ENCODE assay signal across 16 cellular contexts in genomic region chr7:140898794-140899548, GRCh38. TPM values are rescaled to one million over a fixed set of nuclear protein-coding genes. Genes with fewer than 3 reads are reported as not detected.
DNase-seq lines count a peak whose midpoint lies in the region; ATAC-seq, FAIRE-seq and TF ChIP-seq lines count a peak whose summit lies in the region.
"Had no signal": no experiment of that assay in that cellular context is flagged by ENCODE, and none has a peak within 500 bp of the region (broad histone marks: within the 10 kb centered on the region; RNA-seq: fewer than 3 reads in every experiment).

No MANE protein-coding gene starts in this region.

- DNase-seq in activated naive CD4-positive, alpha-beta T cell treated with anti-CD3 and anti-CD28 coated beads, Interleukin-2, amount 10 ng/mL, durations not matched to agents 7 days and 5 days: no peak
- peak; percentile 40 for DNase-seq in M059J (ENCODE audit: low read depth)
- DNase-seq in K562 (ENCODE audit: extremely low read depth in 1 of 4, low spot score in 3 of 4): no peak
- DNase-seq in right atrium auricular region (ENCODE audit: low spot score): no peak
- DNase-seq in amniotic stem cell (lab: John Stamatoyannopoulos, UW): no peak
- DNase-seq: aorta, MG63 had no signal

- peaks cover 81% of the 10 kb centered on the region for H3K4me1 Mint-ChIP-seq in activated naive CD4-positive, alpha-beta T cell treated with anti-CD3 and anti-CD28 coated beads, Interleukin-2, amount 50 U/mL, for 24 hours
- H3K4me1 Mint-ChIP-seq in activated naive CD4-positive, alpha-beta T cell treated with anti-CD3 and anti-CD28 coated beads, Interleukin-2, amount 10 ng/mL, durations not matched to agents 7 days and 5 days: peaks cover 30% of the 10 kb centered on the region
- H3K4me1 Mint-ChIP-seq: nephron had no signal

- no peak overlapping the region for H3K4me3 Mint-ChIP-seq in activated naive CD4-positive, alpha-beta T cell treated with anti-CD3 and anti-CD28 coated beads, Interleukin-2, amount 50 U/mL, for 24 hours
- H3K4me3 Mint-ChIP-seq in activated naive CD4-positive, alpha-beta T cell treated with anti-CD3 and anti-CD28 coated beads, Interleukin-2, amount 10 ng/mL, durations not matched to agents 7 days and 5 days: no peak overlapping the region
- H3K4me3 Mint-ChIP-seq: nephron had no signal

- POLR2A ChIA-PET in K562 (lab: Yijun Ruan, JAX): interaction anchor here (1.0 kb wide), 1 partner anchor 12 kb away, joined by 4 read pairs; no protein-coding TSS in a partner anchor

- H3K9me1 ChIP-seq in K562 (ENCODE audit: control insufficient read depth, insufficient read depth, low read length): no peaks in the 10 kb centered on the region

- peak; percentile 19; the same call in 2 of the 3 replicates for ATAC-seq in K562
- no peak for ATAC-seq in GM21737 (IDR thresholded peaks at IDR 0.05; ENCODE audit: unreplicated experiment)

- no peaks in the 10 kb centered on the region for H4K20me1 ChIP-seq in K562 (replicated peaks; ENCODE audit: control insufficient read depth, insufficient read depth, low read length)

- H3K4me2 ChIP-seq in K562 (ENCODE audit: insufficient read depth, low read length) (no peak overlapping the region), skeletal muscle satellite cell (ENCODE audit: low read length) (peak overlapping the region; percentile 20)

- no peak for TF ChIP-seq EP300 in K562 (IDR thresholded peaks at IDR 0.05; ENCODE audit: low read length)

- intact Hi-C loops in K562 (cut with micrococcal nuclease): no loop called here

- no peaks in the 10 kb centered on the region for H3K4me1 ChIP-seq in K562 (replicated peaks in 1 of 2; ENCODE audit: control insufficient read depth in 2 of 2, insufficient read depth in 2 of 2, low read length in 2 of 2)
- peaks cover 4% of the 10 kb centered on the region for H3K4me1 ChIP-seq in skeletal muscle satellite cell (ENCODE audit: control insufficient read depth, insufficient read depth, low read length)
- peaks cover 0 to 15% of the 10 kb centered on the region in 2 donors for H3K4me1 ChIP-seq in right atrium auricular region

- CTCF ChIA-PET in activated naive CD4-positive, alpha-beta T cell treated with anti-CD3 and anti-CD28 coated beads, Interleukin-2, amount 10 ng/mL, durations not matched to agents 7 days and 5 days (lab: Charles Lee): interaction anchor here (0.6 kb wide), 1 partner anchor 24 kb away, joined by 3 read pairs; no protein-coding TSS in a partner anchor
- CTCF ChIA-PET in K562 (lab: Yijun Ruan, JAX; ENCODE audit: low intra/inter-chr PET ratio): no interaction called here

- H3K27me3 ChIP-seq in K562 (ENCODE audit: control insufficient read depth in 2 of 2, insufficient read depth in 2 of 2, low read length in 2 of 2) (no peaks in the 10 kb centered on the region), skeletal muscle satellite cell (ENCODE audit: control insufficient read depth, insufficient read depth, low read length) (no peaks in the 10 kb centered on the region), right atrium auricular region (no peaks in the 10 kb centered on the region)
- H3K27me3 ChIP-seq: MG63, vagina had no signal

- no peak for TF ChIP-seq RAD21 in K562 (CRISPR knock-in tag; conservative IDR thresholded peaks at IDR 0.05 in 1 of 2, IDR thresholded peaks at IDR 0.05 in 1 of 2)

- no peak for TF ChIP-seq POLR2A in K562 (conservative IDR thresholded peaks at IDR 0.05)

- no peak overlapping the region for H3K9ac ChIP-seq in K562 (ENCODE audit: insufficient read depth in 1 of 2, low read depth in 2 of 2, low read length in 2 of 2)
- no peak overlapping the region for H3K9ac ChIP-seq in skeletal muscle satellite cell (ENCODE audit: low read depth, low read length)

- WGBS in K562 (ENCODE audit: insufficient coverage, low coverage, missing lambda C conversion rate): 64% methylated on average over 3 of the region's 3 CpGs

- peak overlapping the region; percentile 43 for H3K27ac Mint-ChIP-seq in activated naive CD4-positive, alpha-beta T cell treated with anti-CD3 and anti-CD28 coated beads, Interleukin-2, amount 50 U/mL, for 24 hours
- no peak overlapping the region for H3K27ac Mint-ChIP-seq in activated naive CD4-positive, alpha-beta T cell treated with anti-CD3 and anti-CD28 coated beads, Interleukin-2, amount 10 ng/mL, durations not matched to agents 7 days and 5 days

- H3K36me3 ChIP-seq in K562 (ENCODE audit: control insufficient read depth, insufficient read depth, low read length): no peaks in the 10 kb centered on the region; the same call in 2 of the 3 replicates
- H3K36me3 ChIP-seq in skeletal muscle satellite cell (ENCODE audit: insufficient read depth, low read length): no peaks in the 10 kb centered on the region
- H3K36me3 ChIP-seq in right atrium auricular region: no peaks in the 10 kb centered on the region
- H3K36me3 ChIP-seq: HAP-1, MG63, vagina had no signal

- no TSS peak for BruUV-seq in K562 (replicated peaks; lab: Mats Ljungman, UMichigan)

- in situ Hi-C loops in K562 (cut with MboI): no loop called here

- no peak overlapping the region for H2AFZ ChIP-seq in K562 (ENCODE audit: low read depth, low read length)

- TF ChIP-seq CTCF in K562 (IDR thresholded peaks at IDR 0.05 in 2 of 3, conservative IDR thresholded peaks at IDR 0.05 in 1 of 3; ENCODE audit: insufficient read depth in 2 of 3, low read depth in 1 of 3, low read length in 3 of 3) (no peak), right atrium auricular region (IDR thresholded peaks at IDR 0.05) (no peak)

- H3K9me3 ChIP-seq in K562 (replicated peaks; ENCODE audit: control insufficient read depth, insufficient read depth, low read depth, low read length) (peaks cover 2% of the 10 kb centered on the region; the same call in 1 of the 2 replicates), skeletal muscle satellite cell (replicated peaks; ENCODE audit: low read length) (no peaks in the 10 kb centered on the region), right atrium auricular region (no peaks in the 10 kb centered on the region)
- H3K9me3 ChIP-seq: HAP-1, vagina had no signal

- H3K27me3 Mint-ChIP-seq in activated naive CD4-positive, alpha-beta T cell treated with anti-CD3 and anti-CD28 coated beads, Interleukin-2, amount 50 U/mL, for 24 hours: no peaks in the 10 kb centered on the region
- no peaks in the 10 kb centered on the region for H3K27me3 Mint-ChIP-seq in activated naive CD4-positive, alpha-beta T cell treated with anti-CD3 and anti-CD28 coated beads, Interleukin-2, amount 10 ng/mL, durations not matched to agents 7 days and 5 days

- H3K9me3 Mint-ChIP-seq in activated naive CD4-positive, alpha-beta T cell treated with anti-CD3 and anti-CD28 coated beads, Interleukin-2, amount 50 U/mL, for 24 hours: no peaks in the 10 kb centered on the region
- peaks cover 3% of the 10 kb centered on the region for H3K9me3 Mint-ChIP-seq in activated naive CD4-positive, alpha-beta T cell treated with anti-CD3 and anti-CD28 coated beads, Interleukin-2, amount 10 ng/mL, durations not matched to agents 7 days and 5 days

- no peak overlapping the region for H3K4me3 ChIP-seq in K562
- no peak overlapping the region for H3K4me3 ChIP-seq in skeletal muscle satellite cell (ENCODE audit: low read length)
- H3K4me3 ChIP-seq in right atrium auricular region: no peak overlapping the region
- H3K4me3 ChIP-seq: coronary artery, HAP-1, MG63, vagina had no signal

- peak; percentile 37 for FAIRE-seq in K562 (lab: Jason Lieb, UNC)
- FAIRE-seq: endothelial cell of umbilical vein had no signal

- H3K27ac ChIP-seq in K562 (ENCODE audit: extremely low read depth, low read depth, low read length) (no peak overlapping the region), right atrium auricular region (no peak overlapping the region)
- H3K27ac ChIP-seq: coronary artery, vagina, VCaP had no signal

- peaks cover 74% of the 10 kb centered on the region for H3K79me2 ChIP-seq in K562 (ENCODE audit: control insufficient read depth, insufficient read depth, low read length)

- peaks cover 9% of the 10 kb centered on the region for H3K36me3 Mint-ChIP-seq in activated naive CD4-positive, alpha-beta T cell treated with anti-CD3 and anti-CD28 coated beads, Interleukin-2, amount 50 U/mL, for 24 hours
- H3K36me3 Mint-ChIP-seq in activated naive CD4-positive, alpha-beta T cell treated with anti-CD3 and anti-CD28 coated beads, Interleukin-2, amount 10 ng/mL, durations not matched to agents 7 days and 5 days: peaks cover 13% of the 10 kb centered on the region

TF ChIP-seq in K562, 482 proteins besides CTCF, POLR2A, EP300 and RAD21 (continues in another document):
- TF ChIP-seq ZNF717 (CRISPR knock-in tag; IDR thresholded peaks at IDR 0.05): no peak
- TF ChIP-seq NEUROD1 (IDR thresholded peaks at IDR 0.05; ENCODE audit: borderline replicate concordance, low read depth, low read length, partially characterized antibody): no peak
- no peak for TF ChIP-seq KLF13 (tag; IDR thresholded peaks at IDR 0.05; ENCODE audit: borderline replicate concordance, low read depth)
- TF ChIP-seq KLF10 (CRISPR knock-in tag; IDR thresholded peaks at IDR 0.05): no peak

RNA-seq across cellular contexts. Expression of gene BRAF, which starts 25.8 kb away (rescaled TPM):
- total RNA-seq in M059J (2014; rRNA removed; shearing (Covaris generic)): 8.2 and 10.3 TPM in 2 replicates
- 127 and 304 TPM in 2 replicates for total RNA-seq in K562 (2011; cell fraction: chromatin; rRNA removed; ENCODE audit: low replicate concordance)
- 36.5 and 52.8 TPM in 2 replicates for total RNA-seq in K562 (2011; cell fraction: nucleolus; rRNA removed)
- total RNA-seq in K562 (2011; cell fraction: nucleoplasm; rRNA removed): 111 and 199 TPM in 2 replicates
- total RNA-seq in K562 (2014; rRNA removed) (16.4 and 17.4 TPM in 2 replicates), K562 (2014; rRNA removed; fragmentation: Illumina TruSeq; extraction: Trizol) (38.3 and 42.7 TPM in 2 replicates), K562 (2015; rRNA removed; fragmentation: Illumina TruSeq; extraction: Trizol) (32.5 and 37.8 TPM in 2 replicates), K562 (2021) (33.4 and 34.1 TPM in 2 replicates), right atrium auricular region (10 to 100 TPM; 23.5 to 29.2 TPM)
- polyA plus RNA-seq in K562 (2011; rRNA removed) (37.2 and 38.5 TPM in 2 replicates), K562 (2014; fragmentation: Illumina TruSeq; extraction: Trizol) (21.9 and 24.1 TPM in 2 replicates), K562 (2014; fragmentation: Nextera tagmentation; extraction: Ambion mirVana) (1 to 10 TPM; 3.6 to 6.6 TPM), K562 (2014; rRNA removed) (14.0 and 15.1 TPM in 2 replicates)
- 12.1 and 24.8 TPM in 2 replicates for polyA plus RNA-seq in K562 (2011; cell fraction: cytosol; rRNA removed)
- polyA plus RNA-seq in K562 (2011; cell fraction: nucleus; rRNA removed): 34.7 and 51.3 TPM in 2 replicates
- polyA plus RNA-seq in K562 (2012): 15.7 and 20.2 TPM in 2 replicates
- 138 and 189 TPM in 2 replicates for polyA minus RNA-seq in K562 (2011; rRNA and poly(A)+ RNA removed)
- 46.0 and 52.5 TPM in 2 replicates for polyA minus RNA-seq in K562 (2011; cell fraction: cytosol; rRNA and poly(A)+ RNA removed)
- polyA minus RNA-seq in K562 (2011; cell fraction: nucleus; rRNA and poly(A)+ RNA removed): 63.0 and 111 TPM in 2 replicates
- 14.0 and 17.5 TPM in 2 replicates for total RNA-seq in skeletal muscle satellite cell (2012; rRNA removed)
